ENCODE assay signal across 1 cellular context in the genomic region with DNA sequence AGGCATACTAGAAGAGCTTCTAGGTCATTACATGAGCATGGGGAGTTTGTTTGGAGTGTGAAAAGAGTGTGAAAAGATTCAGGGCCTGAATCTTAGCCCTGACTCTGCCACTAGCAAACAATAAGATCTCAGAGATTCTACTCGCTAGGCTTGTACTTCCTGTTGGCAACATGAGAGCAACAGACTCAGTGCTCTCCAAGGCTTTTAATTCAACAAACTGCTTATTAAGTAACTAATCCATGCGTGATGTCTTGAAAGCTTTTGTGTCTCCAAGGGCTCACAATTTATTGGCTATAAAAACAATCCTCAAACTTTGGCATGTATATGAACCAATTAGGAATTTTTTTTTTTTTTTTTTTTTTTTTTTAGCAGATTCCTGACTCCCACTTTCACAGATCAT.
TF ChIP-seq lines count a peak whose summit lies in the region.

No MANE protein-coding gene starts in this region.

TF ChIP-seq in GM23338, 12 proteins besides CTCF, POLR2A, EP300 and RAD21 (continued from another document):
- TF ChIP-seq, protein P1, sequence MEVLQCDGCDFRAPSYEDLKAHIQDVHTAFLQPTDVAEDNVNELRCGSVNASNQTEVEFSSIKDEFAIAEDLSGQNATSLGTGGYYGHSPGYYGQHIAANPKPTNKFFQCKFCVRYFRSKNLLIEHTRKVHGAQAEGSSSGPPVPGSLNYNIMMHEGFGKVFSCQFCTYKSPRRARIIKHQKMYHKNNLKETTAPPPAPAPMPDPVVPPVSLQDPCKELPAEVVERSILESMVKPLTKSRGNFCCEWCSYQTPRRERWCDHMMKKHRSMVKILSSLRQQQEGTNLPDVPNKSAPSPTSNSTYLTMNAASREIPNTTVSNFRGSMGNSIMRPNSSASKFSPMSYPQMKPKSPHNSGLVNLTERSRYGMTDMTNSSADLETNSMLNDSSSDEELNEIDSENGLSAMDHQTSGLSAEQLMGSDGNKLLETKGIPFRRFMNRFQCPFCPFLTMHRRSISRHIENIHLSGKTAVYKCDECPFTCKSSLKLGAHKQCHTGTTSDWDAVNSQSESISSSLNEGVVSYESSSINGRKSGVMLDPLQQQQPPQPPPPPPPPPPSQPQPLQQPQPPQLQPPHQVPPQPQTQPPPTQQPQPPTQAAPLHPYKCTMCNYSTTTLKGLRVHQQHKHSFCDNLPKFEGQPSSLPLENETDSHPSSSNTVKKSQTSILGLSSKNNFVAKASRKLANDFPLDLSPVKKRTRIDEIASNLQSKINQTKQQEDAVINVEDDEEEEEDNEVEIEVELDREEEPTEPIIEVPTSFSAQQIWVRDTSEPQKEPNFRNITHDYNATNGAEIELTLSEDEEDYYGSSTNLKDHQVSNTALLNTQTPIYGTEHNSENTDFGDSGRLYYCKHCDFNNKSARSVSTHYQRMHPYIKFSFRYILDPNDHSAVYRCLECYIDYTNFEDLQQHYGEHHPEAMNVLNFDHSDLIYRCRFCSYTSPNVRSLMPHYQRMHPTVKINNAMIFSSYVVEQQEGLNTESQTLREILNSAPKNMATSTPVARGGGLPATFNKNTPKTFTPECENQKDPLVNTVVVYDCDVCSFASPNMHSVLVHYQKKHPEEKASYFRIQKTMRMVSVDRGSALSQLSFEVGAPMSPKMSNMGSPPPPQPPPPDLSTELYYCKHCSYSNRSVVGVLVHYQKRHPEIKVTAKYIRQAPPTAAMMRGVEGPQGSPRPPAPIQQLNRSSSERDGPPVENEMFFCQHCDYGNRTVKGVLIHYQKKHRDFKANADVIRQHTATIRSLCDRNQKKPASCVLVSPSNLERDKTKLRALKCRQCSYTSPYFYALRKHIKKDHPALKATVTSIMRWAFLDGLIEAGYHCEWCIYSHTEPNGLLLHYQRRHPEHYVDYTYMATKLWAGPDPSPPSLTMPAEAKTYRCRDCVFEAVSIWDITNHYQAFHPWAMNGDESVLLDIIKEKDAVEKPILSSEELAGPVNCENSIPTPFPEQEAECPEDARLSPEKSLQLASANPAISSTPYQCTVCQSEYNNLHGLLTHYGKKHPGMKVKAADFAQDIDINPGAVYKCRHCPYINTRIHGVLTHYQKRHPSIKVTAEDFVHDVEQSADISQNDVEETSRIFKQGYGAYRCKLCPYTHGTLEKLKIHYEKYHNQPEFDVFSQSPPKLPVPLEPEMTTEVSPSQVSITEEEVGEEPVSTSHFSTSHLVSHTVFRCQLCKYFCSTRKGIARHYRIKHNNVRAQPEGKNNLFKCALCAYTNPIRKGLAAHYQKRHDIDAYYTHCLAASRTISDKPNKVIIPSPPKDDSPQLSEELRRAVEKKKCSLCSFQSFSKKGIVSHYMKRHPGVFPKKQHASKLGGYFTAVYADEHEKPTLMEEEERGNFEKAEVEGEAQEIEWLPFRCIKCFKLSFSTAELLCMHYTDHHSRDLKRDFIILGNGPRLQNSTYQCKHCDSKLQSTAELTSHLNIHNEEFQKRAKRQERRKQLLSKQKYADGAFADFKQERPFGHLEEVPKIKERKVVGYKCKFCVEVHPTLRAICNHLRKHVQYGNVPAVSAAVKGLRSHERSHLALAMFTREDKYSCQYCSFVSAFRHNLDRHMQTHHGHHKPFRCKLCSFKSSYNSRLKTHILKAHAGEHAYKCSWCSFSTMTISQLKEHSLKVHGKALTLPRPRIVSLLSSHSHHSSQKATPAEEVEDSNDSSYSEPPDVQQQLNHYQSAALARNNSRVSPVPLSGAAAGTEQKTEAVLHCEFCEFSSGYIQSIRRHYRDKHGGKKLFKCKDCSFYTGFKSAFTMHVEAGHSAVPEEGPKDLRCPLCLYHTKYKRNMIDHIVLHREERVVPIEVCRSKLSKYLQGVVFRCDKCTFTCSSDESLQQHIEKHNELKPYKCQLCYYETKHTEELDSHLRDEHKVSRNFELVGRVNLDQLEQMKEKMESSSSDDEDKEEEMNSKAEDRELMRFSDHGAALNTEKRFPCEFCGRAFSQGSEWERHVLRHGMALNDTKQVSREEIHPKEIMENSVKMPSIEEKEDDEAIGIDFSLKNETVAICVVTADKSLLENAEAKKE (CRISPR knock-in tag; IDR thresholded peaks at IDR 0.05), result no peak
- TF ChIP-seq ZNF114 (CRISPR knock-in tag; IDR thresholded peaks at IDR 0.05) (no peak), EZH2phosphoT487 (IDR thresholded peaks at IDR 0.05; ENCODE audit: unreplicated experiment) (no peak), NANOG (IDR thresholded peaks at IDR 0.05; ENCODE audit: borderline replicate concordance) (no peak)
- TF ChIP-seq, protein P2, sequence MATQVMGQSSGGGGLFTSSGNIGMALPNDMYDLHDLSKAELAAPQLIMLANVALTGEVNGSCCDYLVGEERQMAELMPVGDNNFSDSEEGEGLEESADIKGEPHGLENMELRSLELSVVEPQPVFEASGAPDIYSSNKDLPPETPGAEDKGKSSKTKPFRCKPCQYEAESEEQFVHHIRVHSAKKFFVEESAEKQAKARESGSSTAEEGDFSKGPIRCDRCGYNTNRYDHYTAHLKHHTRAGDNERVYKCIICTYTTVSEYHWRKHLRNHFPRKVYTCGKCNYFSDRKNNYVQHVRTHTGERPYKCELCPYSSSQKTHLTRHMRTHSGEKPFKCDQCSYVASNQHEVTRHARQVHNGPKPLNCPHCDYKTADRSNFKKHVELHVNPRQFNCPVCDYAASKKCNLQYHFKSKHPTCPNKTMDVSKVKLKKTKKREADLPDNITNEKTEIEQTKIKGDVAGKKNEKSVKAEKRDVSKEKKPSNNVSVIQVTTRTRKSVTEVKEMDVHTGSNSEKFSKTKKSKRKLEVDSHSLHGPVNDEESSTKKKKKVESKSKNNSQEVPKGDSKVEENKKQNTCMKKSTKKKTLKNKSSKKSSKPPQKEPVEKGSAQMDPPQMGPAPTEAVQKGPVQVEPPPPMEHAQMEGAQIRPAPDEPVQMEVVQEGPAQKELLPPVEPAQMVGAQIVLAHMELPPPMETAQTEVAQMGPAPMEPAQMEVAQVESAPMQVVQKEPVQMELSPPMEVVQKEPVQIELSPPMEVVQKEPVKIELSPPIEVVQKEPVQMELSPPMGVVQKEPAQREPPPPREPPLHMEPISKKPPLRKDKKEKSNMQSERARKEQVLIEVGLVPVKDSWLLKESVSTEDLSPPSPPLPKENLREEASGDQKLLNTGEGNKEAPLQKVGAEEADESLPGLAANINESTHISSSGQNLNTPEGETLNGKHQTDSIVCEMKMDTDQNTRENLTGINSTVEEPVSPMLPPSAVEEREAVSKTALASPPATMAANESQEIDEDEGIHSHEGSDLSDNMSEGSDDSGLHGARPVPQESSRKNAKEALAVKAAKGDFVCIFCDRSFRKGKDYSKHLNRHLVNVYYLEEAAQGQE (IDR thresholded peaks at IDR 0.05; ENCODE audit: unreplicated experiment), result no peak
